Comparison of ENCODE assay signal across 1 cellular context in the genomic region with DNA sequence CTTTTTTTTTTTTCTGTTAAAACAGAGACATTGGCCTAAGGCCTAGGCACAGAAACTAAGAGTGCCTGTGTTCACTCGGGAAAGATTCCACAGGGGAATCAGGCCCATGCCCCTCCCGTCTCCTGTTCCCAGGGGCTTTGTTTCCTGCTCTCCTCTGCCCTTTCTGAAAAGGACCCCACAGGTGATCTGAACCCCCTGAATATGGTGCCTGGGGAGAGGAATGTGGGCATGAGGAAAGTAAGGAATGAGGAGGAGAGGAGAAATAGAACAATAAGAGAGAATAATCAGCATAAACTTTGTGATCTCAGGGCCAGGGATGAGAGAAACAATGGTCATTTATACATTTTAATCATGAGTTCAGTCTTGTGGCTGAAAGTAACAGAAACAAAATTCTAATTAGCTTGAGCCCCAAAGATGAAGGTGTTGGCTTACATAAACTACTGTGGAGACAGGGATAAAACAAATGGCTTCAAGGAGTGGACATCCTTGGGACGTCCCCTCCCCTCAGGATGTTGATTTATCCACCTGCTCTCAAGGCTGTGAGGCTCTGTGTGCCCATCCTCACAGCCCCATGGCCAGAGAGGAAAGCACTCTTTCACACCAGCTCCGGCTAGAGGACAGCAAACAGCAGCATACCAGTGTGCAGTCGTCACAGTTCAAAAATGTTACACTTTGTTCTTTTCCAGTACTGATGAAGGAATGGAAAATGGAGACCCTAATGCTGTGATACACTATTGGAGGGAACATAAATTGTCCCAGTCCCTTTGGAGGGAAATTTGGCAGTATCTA.
TF ChIP-seq lines count a peak whose summit lies in the region.

No MANE protein-coding gene starts in this region.

TF ChIP-seq in HepG2, 621 proteins besides CTCF, POLR2A, EP300 and RAD21 (continued from another document and continues in another):
- TF ChIP-seq PAWR (CRISPR knock-in tag; IDR thresholded peaks at IDR 0.05; ENCODE audit: borderline replicate concordance) (no peak), HNRNPK (IDR thresholded peaks at IDR 0.05; ENCODE audit: low read depth, low read length, poor library complexity, severe bottlenecking) (no peak), HMG20B (CRISPR knock-in tag; conservative IDR thresholded peaks at IDR 0.05) (no peak), RARA (CRISPR knock-in tag; IDR thresholded peaks at IDR 0.05) (peak; percentile 70), MEIS2 (CRISPR knock-in tag; IDR thresholded peaks at IDR 0.05) (peak; percentile 69), ZNF143 (CRISPR knock-in tag; IDR thresholded peaks at IDR 0.05) (no peak), ZFY (CRISPR knock-in tag; IDR thresholded peaks at IDR 0.05) (no peak), ZNF747 (CRISPR knock-in tag; IDR thresholded peaks at IDR 0.05; ENCODE audit: borderline replicate concordance) (no peak), ARNTL (CRISPR knock-in tag; IDR thresholded peaks at IDR 0.05) (0 out of 2 replicates have a peak, but pooled peaks have one; percentile 55), ZNF674 (CRISPR knock-in tag; IDR thresholded peaks at IDR 0.05; ENCODE audit: low read depth) (no peak), CBFB (CRISPR knock-in tag; IDR thresholded peaks at IDR 0.05) (no peak), HMGXB4 (CRISPR knock-in tag; IDR thresholded peaks at IDR 0.05; ENCODE audit: borderline replicate concordance in 1 of 2, low read depth in 1 of 2) (0 out of 4 replicates have a peak, but pooled peaks of 1 of the 2 experiments have one; percentile 68), SRF (IDR thresholded peaks at IDR 0.05; ENCODE audit: low read depth, low read length) (no peak), HNF4G (IDR thresholded peaks at IDR 0.05; ENCODE audit: borderline replicate concordance, low read depth, low read length) (no peak), HNF4G (CRISPR knock-in tag; IDR thresholded peaks at IDR 0.05; ENCODE audit: borderline replicate concordance, low read depth) (0 out of 2 replicates have a peak, but pooled peaks have one; percentile 25), HMGXB3 (CRISPR knock-in tag; IDR thresholded peaks at IDR 0.05; ENCODE audit: borderline replicate concordance) (peak; percentile 56; the same call in 1 of the 2 replicates), IRF9 (CRISPR knock-in tag; IDR thresholded peaks at IDR 0.05; ENCODE audit: borderline replicate concordance) (0 out of 2 replicates have a peak, but pooled peaks have one; percentile 59), PHF5A (CRISPR knock-in tag; IDR thresholded peaks at IDR 0.05; ENCODE audit: low read depth, unreplicated experiment) (peak; percentile 87), TFE3 (CRISPR knock-in tag; IDR thresholded peaks at IDR 0.05) (no peak), NR2F1 (CRISPR knock-in tag; IDR thresholded peaks at IDR 0.05) (no peak), ZGPAT (CRISPR knock-in tag; IDR thresholded peaks at IDR 0.05) (peak; percentile 68), ZBTB44 (CRISPR knock-in tag; IDR thresholded peaks at IDR 0.05) (no peak), FOXA3 (CRISPR knock-in tag; IDR thresholded peaks at IDR 0.05) (peak; percentile 81), SRSF9 (IDR thresholded peaks at IDR 0.05; ENCODE audit: borderline replicate concordance, insufficient read depth, low read depth, low read length, poor library complexity, severe bottlenecking) (no peak), HDAC6 (IDR thresholded peaks at IDR 0.05; ENCODE audit: low read depth, low read length) (no peak), HES4 (CRISPR knock-in tag; IDR thresholded peaks at IDR 0.05; ENCODE audit: borderline replicate concordance) (no peak), ETV6 (CRISPR knock-in tag; conservative IDR thresholded peaks at IDR 0.05) (0 out of 2 replicates have a peak, but pooled peaks have one; percentile 26), MTERF4 (CRISPR knock-in tag; IDR thresholded peaks at IDR 0.05) (no peak), ZNF549 (CRISPR knock-in tag; IDR thresholded peaks at IDR 0.05) (no peak), SMAD9 (CRISPR knock-in tag; IDR thresholded peaks at IDR 0.05) (0 out of 2 replicates have a peak, but pooled peaks have one; percentile 9), POGZ (CRISPR knock-in tag; IDR thresholded peaks at IDR 0.05) (peak; percentile 55; the same call in 1 of the 2 replicates), THYN1 (CRISPR knock-in tag; IDR thresholded peaks at IDR 0.05; ENCODE audit: borderline replicate concordance, low read depth) (no peak), ZKSCAN1 (IDR thresholded peaks at IDR 0.05; ENCODE audit: low read length) (no peak), GABPB1 (CRISPR knock-in tag; IDR thresholded peaks at IDR 0.05) (no peak), ZNF589 (CRISPR knock-in tag; conservative IDR thresholded peaks at IDR 0.05) (no peak), HOXA5 (CRISPR knock-in tag; IDR thresholded peaks at IDR 0.05) (no peak), BRD4 (CRISPR knock-in tag; IDR thresholded peaks at IDR 0.05) (no peak), DNMT1 (CRISPR knock-in tag; IDR thresholded peaks at IDR 0.05) (no peak), XRCC5 (optimal IDR thresholded peaks at IDR 0.05; ENCODE audit: low read length) (peak; percentile 47), HOMEZ (CRISPR knock-in tag; IDR thresholded peaks at IDR 0.05; ENCODE audit: low read depth) (peak; percentile 63; the same call in 1 of the 2 replicates), ZNF792 (CRISPR knock-in tag; IDR thresholded peaks at IDR 0.05) (peak; percentile 61; the same call in 1 of the 2 replicates), ZFP37 (CRISPR knock-in tag; IDR thresholded peaks at IDR 0.05; ENCODE audit: borderline replicate concordance) (0 out of 2 replicates have a peak, but pooled peaks have one; percentile 26), CREB1 (IDR thresholded peaks at IDR 0.05) (peak; percentile 30; the same call in 1 of the 2 replicates), CREB1 (CRISPR knock-in tag; IDR thresholded peaks at IDR 0.05) (no peak; the same call in 1 of the 2 replicates), ZNF788 (CRISPR knock-in tag; IDR thresholded peaks at IDR 0.05; ENCODE audit: borderline replicate concordance) (no peak), PCBP1 (IDR thresholded peaks at IDR 0.05; ENCODE audit: borderline replicate concordance, low read depth, low read length) (no peak), PPARG (CRISPR knock-in tag; conservative IDR thresholded peaks at IDR 0.05) (peak; percentile 67; the same call in 1 of the 2 replicates), ZNF607 (CRISPR knock-in tag; IDR thresholded peaks at IDR 0.05; ENCODE audit: borderline replicate concordance) (0 out of 2 replicates have a peak, but pooled peaks have one; percentile 26)
